9 cellular contexts compared by ENCODE assay signal in the genomic region with DNA sequence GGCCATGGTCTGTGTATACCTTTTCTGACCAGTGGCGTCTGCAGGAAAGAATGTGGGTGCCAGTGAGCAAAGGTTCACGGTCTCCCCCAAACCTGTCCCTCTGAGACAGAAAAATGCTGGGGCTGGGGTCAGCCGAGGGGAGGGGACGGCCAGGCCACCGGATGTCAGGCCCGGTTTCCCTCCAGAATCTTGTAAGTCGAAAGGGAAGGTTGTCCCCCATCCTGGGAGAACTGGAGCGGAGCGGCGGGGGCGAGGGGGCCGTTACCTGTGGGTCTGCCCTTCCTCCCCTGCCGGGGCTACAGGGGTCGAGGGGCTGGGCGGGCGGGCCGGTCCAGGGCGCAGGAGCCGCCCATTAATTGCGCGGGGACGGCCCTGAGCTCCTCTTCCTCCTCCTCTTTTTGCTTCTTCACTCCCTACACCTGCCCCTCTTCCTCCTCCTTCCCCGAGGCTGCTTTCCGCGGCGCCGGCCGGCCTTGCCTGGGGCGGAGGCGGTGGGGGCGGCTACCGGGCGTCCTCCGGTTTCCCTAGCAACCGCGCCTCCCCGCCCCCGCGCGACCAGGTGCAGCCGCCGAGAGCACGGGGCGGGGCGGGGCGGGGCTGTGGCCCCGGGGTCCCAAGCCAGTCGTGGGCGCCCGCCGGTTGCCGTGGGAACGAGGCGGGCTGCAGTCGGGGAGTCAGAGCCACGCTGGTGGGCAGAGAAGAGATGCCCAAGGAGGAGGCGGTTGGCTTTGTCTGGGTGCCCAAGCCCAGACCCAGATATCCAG. TPM values are rescaled to one million over a fixed set of nuclear protein-coding genes. Genes with fewer than 3 reads are reported as not detected.
DNase-seq lines count a peak whose midpoint lies in the region; ATAC-seq, FAIRE-seq and TF ChIP-seq lines count a peak whose summit lies in the region.
"Had no signal": no experiment of that assay in that cellular context is flagged by ENCODE, and none has a peak within 500 bp of the region (broad histone marks: within the 10 kb centered on the region; RNA-seq: fewer than 3 reads in every experiment).

TSS of gene MARCHF10 (minus strand) at position 503 of the 764 bp plus-strand sequence. CDS start 6,579 bp downstream, outside the sequence.

- in situ Hi-C loops in Panc1 (cut with HindIII; ENCODE audit: low pct_unique_long_range_greater_than_20kb, low sequenced_read_pairs): no loop called here

- POLR2A ChIA-PET in Panc1 (lab: Charles Lee): no interaction called here

- TF ChIP-seq POLR2A in H54 (IDR thresholded peaks at IDR 0.05; ENCODE audit: low read depth, low read length): no peak

- H3K4me3 ChIP-seq in Panc1 (ENCODE audit: low read depth in 2 of 2, low read length in 2 of 2) (peak within 1 kb of the TSS; percentile 30 to 46), dorsolateral prefrontal cortex (peak within 1 kb of the TSS in 58 of 59 donors; percentile 8 to 65 (median 44))
- H3K4me3 ChIP-seq: SJSA1 had no signal

- DNase-seq in NCI-H345 (lab: John Stamatoyannopoulos, UW) (peak; percentile 82), NCI-H345 treated with DMSO at 0.1 percent for 48 hours (lab: John Stamatoyannopoulos, UW; ENCODE audit: unreplicated experiment) (no peak), Panc1 (ENCODE audit: low read depth, low spot score) (no peak), dorsolateral prefrontal cortex (peak in 4 of 10 donors; percentile 43 to 75 (median 63)), omental fat pad (ENCODE audit: low spot score) (no peak), mesenteric fat pad (ENCODE audit: low spot score) (no peak), H54 (ENCODE audit: insufficient read length, low spot score) (no peak), HK-2 (ENCODE audit: unreplicated experiment) (no peak)

- H3K9me3 ChIP-seq in Panc1 (ENCODE audit: control insufficient read depth, insufficient read depth, low read depth, low read length): no peaks in the 10 kb centered on the region
- H3K9me3 ChIP-seq: SJSA1 had no signal

- FAIRE-seq in H54 (lab: Jason Lieb, UNC): no peak

- H3K27ac ChIP-seq in Panc1 (ENCODE audit: low read length): no peak within 1 kb of the TSS
- H3K27ac ChIP-seq in dorsolateral prefrontal cortex: peak within 1 kb of the TSS in 54 of 59 donors; percentile 10 to 93 (median 71)
- H3K27ac ChIP-seq: SJSA1 had no signal

- ATAC-seq in Panc1 (peak; percentile 67), omental fat pad (ENCODE audit: low FRiP score) (peak; percentile 70)

- BruUV-seq in Panc1 (replicated peaks; lab: Mats Ljungman, UMichigan): no TSS peak

- H3K36me3 ChIP-seq in Panc1 (ENCODE audit: control insufficient read depth, insufficient read depth, low read length): no peaks in the 10 kb centered on the region
- H3K36me3 ChIP-seq: SJSA1 had no signal

- H3K27me3 ChIP-seq in Panc1 (ENCODE audit: control insufficient read depth, insufficient read depth, low read length) (no peaks in the 10 kb centered on the region), dorsolateral prefrontal cortex (peaks cover 0 to 20% (median 0%) of the 10 kb centered on the region in 45 donors)
- H3K27me3 ChIP-seq: SJSA1 had no signal

- TF ChIP-seq CTCF in Panc1 (IDR thresholded peaks at IDR 0.05) (no peak), dorsolateral prefrontal cortex (IDR thresholded peaks at IDR 0.05 in 54 of 56, conservative IDR thresholded peaks at IDR 0.05 in 2 of 56; ENCODE audit: low read depth in 1 of 56, partially characterized antibody in 56 of 56) (no peak), omental fat pad (IDR thresholded peaks at IDR 0.05) (no peak)

- intact Hi-C loops in Panc1 (cut with micrococcal nuclease; ENCODE audit: unreplicated experiment): no loop called here
- intact Hi-C loops in dorsolateral prefrontal cortex (cut with DNase I): no loop called here

- CTCF ChIA-PET in Panc1 (lab: Charles Lee): no interaction called here

- no peaks in the 10 kb centered on the region for H3K4me1 ChIP-seq in Panc1 (ENCODE audit: control insufficient read depth, insufficient read depth, low read length)

RNA-seq across cellular contexts. Expression of gene MARCHF10, which starts in this region (rescaled TPM):
- total RNA-seq in Panc1 (2021; ENCODE audit: unreplicated experiment) (0.39 TPM), dorsolateral prefrontal cortex (1 to 10 TPM in 78 of 120 experiments, under 1 TPM in 40, not detected in 2; 0.16 to 5.0 (median 1.4) TPM), omental fat pad (under 1 TPM in 1 of 4 donors, not detected in 3; 0.28 TPM), mesenteric fat pad (0.16 TPM)
- 0.91 TPM for polyA plus RNA-seq in Panc1 (2012; ENCODE audit: insufficient read length)

Comparison
In these comparisons a context has a peak if more than half of its experiments do, and no peak if none do; other contexts are left out.
1. Peak in ATAC-seq and H3K4me3 ChIP-seq in Panc1; RNA of the gene not detected or under 1 TPM.
2. Peak in ATAC-seq in omental fat pad; RNA of the gene not detected or under 1 TPM.